Comparison of ENCODE assay signal across 22 cellular contexts in the genomic region with DNA sequence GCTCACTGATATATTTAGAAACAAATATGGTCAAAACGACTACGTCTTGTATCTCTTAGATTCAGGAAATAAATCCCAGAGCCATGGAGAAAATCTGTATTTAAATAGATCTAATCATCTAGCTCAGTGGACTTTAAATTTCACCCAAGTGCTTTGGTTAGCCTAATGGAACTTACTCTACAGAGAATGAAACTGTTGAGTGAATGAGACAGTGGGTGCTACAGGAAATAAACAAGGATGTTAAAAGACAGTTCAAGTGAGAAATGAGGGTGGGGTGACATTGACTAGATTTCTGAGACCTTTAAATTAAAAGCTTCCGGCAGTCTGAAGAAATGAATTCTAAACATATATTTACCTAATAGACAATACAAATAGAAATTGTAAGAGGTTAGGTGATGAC.
"Had no signal": no experiment of that assay in that cellular context is flagged by ENCODE, and none has a peak within 500 bp of the region (broad histone marks: within the 10 kb centered on the region; RNA-seq: fewer than 3 reads in every experiment).

No MANE protein-coding gene starts in this region.

- H3K27ac ChIP-seq: HL-60, KMS-11 had no signal

- H3K9ac ChIP-seq: KMS-11, SK-N-SH had no signal

- H3K9me3 ChIP-seq: SK-N-SH had no signal

- DNase-seq: Kasumi-1, NCI-H1048, NCI-H1105, NCI-H1417, NCI-H1436 treated with DMSO at 0.1 percent for 48 hours, NCI-H1694, NCI-H187 treated with DMSO at 0.1 percent for 48 hours, NCI-H2029 treated with DMSO at 0.1 percent for 48 hours, NCI-H2171 treated with DMSO at 0.1 percent for 48 hours, NCI-H345, NCI-H446 treated with DMSO at 0.1 percent for 48 hours, NCI-H524 treated with DMSO at 0.1 percent for 48 hours, NCI-H69, RPMI8226, SHP77, SK-N-SH, T-cell had no signal

- FAIRE-seq: K562 had no signal

- ATAC-seq: K562, T-cell had no signal

- H3K9me3 Mint-ChIP-seq: T-helper 1 cell treated with Interleukin-12 subunit alpha and Interleukin-12 subunit beta and Interleukin-4 antibody, amounts not matched to agents 30 μg/mL and 1 μg/mL, for 36 hours had no signal

- H3K36me3 Mint-ChIP-seq: IgD-negative memory B cell, T-cell had no signal

- H3K4me1 Mint-ChIP-seq: IgD-negative memory B cell, T-cell had no signal

- H3K9me2 ChIP-seq: SK-N-SH had no signal

- H3K4me3 Mint-ChIP-seq: IgD-negative memory B cell; T-cell; T-helper 1 cell treated with Interleukin-12 subunit alpha and Interleukin-12 subunit beta and Interleukin-4 antibody, amounts not matched to agents 30 μg/mL and 1 μg/mL, for 36 hours had no signal

- H3K4me2 ChIP-seq: KMS-11, SK-N-SH had no signal

- H3K27me3 Mint-ChIP-seq: IgD-negative memory B cell, T-cell had no signal

- H3K27ac Mint-ChIP-seq: IgD-negative memory B cell; T-cell; T-helper 1 cell treated with Interleukin-12 subunit alpha and Interleukin-12 subunit beta and Interleukin-4 antibody, amounts not matched to agents 30 μg/mL and 1 μg/mL, for 36 hours had no signal

- H3K4me3 ChIP-seq: K562 had no signal
